1 cellular context compared by ENCODE assay signal in genomic region chr11:73577496-73577917, GRCh38.
TF ChIP-seq lines count a peak whose summit lies in the region.

No MANE protein-coding gene starts in this region.

TF ChIP-seq in HepG2, 621 proteins besides CTCF, POLR2A, EP300 and RAD21 (continued from another document):
- TF ChIP-seq TFDP1 (CRISPR knock-in tag; IDR thresholded peaks at IDR 0.05; ENCODE audit: borderline replicate concordance), result no peak
- TF ChIP-seq ONECUT2 (CRISPR knock-in tag; IDR thresholded peaks at IDR 0.05), result no peak
